8 cellular contexts compared by ENCODE assay signal in genomic region chr3:101685870-101686307, GRCh38. TPM values are rescaled to one million over a fixed set of nuclear protein-coding genes. Genes with fewer than 3 reads are reported as not detected.
DNase-seq lines count a peak whose midpoint lies in the region; ATAC-seq and TF ChIP-seq lines count a peak whose summit lies in the region.

No MANE protein-coding gene starts in this region.

- H3K36me3 ChIP-seq in NT2/D1 (ENCODE audit: insufficient read depth, insufficient read length, low read length) (peaks cover 54% of the 10 kb centered on the region), neural cell (ENCODE audit: insufficient read depth, low read length) (peaks cover 2% of the 10 kb centered on the region)

- H4K20me1 ChIP-seq in neural cell (ENCODE audit: insufficient read depth): no peaks in the 10 kb centered on the region

- peak overlapping the region; percentile 100 for H3K4me3 Mint-ChIP-seq in activated CD8-positive, alpha-beta memory T cell treated with anti-CD3 and anti-CD28 coated beads, Interleukin-2, amount 10 ng/mL, durations not matched to agents 7 days and 5 days
- peak overlapping the region; percentile 98 for H3K4me3 Mint-ChIP-seq in endothelial cell (ENCODE audit: unreplicated experiment)

- no peaks in the 10 kb centered on the region for H3F3A ChIP-seq in neural cell (ENCODE audit: insufficient read depth, low read length, poor library complexity, severe bottlenecking)

- H3K9ac ChIP-seq in NT2/D1 (ENCODE audit: insufficient read length, low read depth) (peak overlapping the region; percentile 95), neural cell (ENCODE audit: low read length) (peak overlapping the region; percentile 97)

- no peak for DNase-seq in activated CD8-positive, alpha-beta memory T cell treated with anti-CD3 and anti-CD28 coated beads, Interleukin-2, amount 10 ng/mL, durations not matched to agents 7 days and 5 days
- DNase-seq in activated CD8-positive, alpha-beta memory T cell treated with anti-CD3 and anti-CD28 coated beads, Interleukin-2, amount 50 U/mL, for 4 hours: no peak
- no peak for DNase-seq in NT2/D1 (ENCODE audit: low read depth, low spot score)
- DNase-seq in endothelial cell (ENCODE audit: low spot score): no peak
- no peak for DNase-seq in occipital lobe (lab: John Stamatoyannopoulos, UW)
- DNase-seq in AG20443 (ENCODE audit: low spot score): no peak
- no peak for DNase-seq in OCI-M1 (lab: John Stamatoyannopoulos, UW)

- H3K4me3 ChIP-seq in NT2/D1 (ENCODE audit: insufficient read length, low read depth): peak overlapping the region; percentile 87
- H3K4me3 ChIP-seq in neural cell (ENCODE audit: low read length): peak overlapping the region; percentile 91

- H3K79me2 ChIP-seq in neural cell (replicated peaks; ENCODE audit: insufficient read depth, low read length): peaks cover 42% of the 10 kb centered on the region

- peaks cover 35% of the 10 kb centered on the region for H3K4me1 Mint-ChIP-seq in activated CD8-positive, alpha-beta memory T cell treated with anti-CD3 and anti-CD28 coated beads, Interleukin-2, amount 10 ng/mL, durations not matched to agents 7 days and 5 days
- H3K4me1 Mint-ChIP-seq in endothelial cell (ENCODE audit: unreplicated experiment): peaks cover 23% of the 10 kb centered on the region

- H2AFZ ChIP-seq in neural cell (ENCODE audit: low read depth, low read length): peak overlapping the region; percentile 92

- H3K9me3 ChIP-seq in NT2/D1 (ENCODE audit: insufficient read depth, low read length): no peaks in the 10 kb centered on the region
- no peaks in the 10 kb centered on the region for H3K9me3 ChIP-seq in neural cell (ENCODE audit: low read length)

- no peaks in the 10 kb centered on the region for H3K9me2 ChIP-seq in neural cell (ENCODE audit: insufficient read depth, low read length)

- CTCF ChIA-PET in activated CD8-positive, alpha-beta memory T cell treated with anti-CD3 and anti-CD28 coated beads, Interleukin-2, amount 10 ng/mL, durations not matched to agents 7 days and 5 days (lab: Charles Lee): interaction anchor here (0.7 to 3.9 kb wide), 8 partner anchors 11 to 164 kb away, joined by 3 to 16 read pairs (median 5); partner anchors contain the start of genes CEP97, NFKBIZ and PCNP

- peak overlapping the region; percentile 86 for H3K4me2 ChIP-seq in neural cell (ENCODE audit: low read length)

- no peak for TF ChIP-seq EP300 in neural cell (conservative IDR thresholded peaks at IDR 0.05; ENCODE audit: poor library complexity, severe bottlenecking)

- H3K27me3 ChIP-seq in NT2/D1 (ENCODE audit: insufficient read depth, insufficient read length): no peaks in the 10 kb centered on the region
- H3K27me3 ChIP-seq in neural cell (ENCODE audit: insufficient read depth, low read depth, low read length): no peaks in the 10 kb centered on the region

- no peak for TF ChIP-seq CTCF in endothelial cell (IDR thresholded peaks at IDR 0.05; ENCODE audit: unreplicated experiment)
- no peak for TF ChIP-seq CTCF in neural cell (IDR thresholded peaks at IDR 0.05; ENCODE audit: poor library complexity, severe bottlenecking)

- H3K36me3 Mint-ChIP-seq in activated CD8-positive, alpha-beta memory T cell treated with anti-CD3 and anti-CD28 coated beads, Interleukin-2, amount 10 ng/mL, durations not matched to agents 7 days and 5 days: peaks cover 49% of the 10 kb centered on the region
- peaks cover 15% of the 10 kb centered on the region for H3K36me3 Mint-ChIP-seq in endothelial cell (ENCODE audit: low read depth, unreplicated experiment)

- H3K4me1 ChIP-seq in NT2/D1 (ENCODE audit: insufficient read depth, insufficient read length): peaks cover 3% of the 10 kb centered on the region

- H3K27ac ChIP-seq in neural cell (ENCODE audit: low read length): peak overlapping the region; percentile 98

- peak; percentile 20 for ATAC-seq in activated CD8-positive, alpha-beta memory T cell treated with anti-CD3 and anti-CD28 coated beads, Interleukin-2, amount 10 ng/mL, durations not matched to agents 7 days and 5 days

- no peaks in the 10 kb centered on the region for H3K9me3 Mint-ChIP-seq in activated CD8-positive, alpha-beta memory T cell treated with anti-CD3 and anti-CD28 coated beads, Interleukin-2, amount 10 ng/mL, durations not matched to agents 7 days and 5 days (ENCODE audit: low read depth)
- H3K9me3 Mint-ChIP-seq in endothelial cell (ENCODE audit: unreplicated experiment): no peaks in the 10 kb centered on the region

- H3K27me3 Mint-ChIP-seq in activated CD8-positive, alpha-beta memory T cell treated with anti-CD3 and anti-CD28 coated beads, Interleukin-2, amount 10 ng/mL, durations not matched to agents 7 days and 5 days: no peaks in the 10 kb centered on the region
- H3K27me3 Mint-ChIP-seq in endothelial cell (ENCODE audit: unreplicated experiment): peaks cover 6% of the 10 kb centered on the region

- no peak for TF ChIP-seq RAD21 in neural cell (conservative IDR thresholded peaks at IDR 0.05)

- peak overlapping the region; percentile 95 for H3K27ac Mint-ChIP-seq in activated CD8-positive, alpha-beta memory T cell treated with anti-CD3 and anti-CD28 coated beads, Interleukin-2, amount 10 ng/mL, durations not matched to agents 7 days and 5 days
- peak overlapping the region; percentile 90 for H3K27ac Mint-ChIP-seq in endothelial cell (ENCODE audit: unreplicated experiment)

TF ChIP-seq in neural cell, 6 proteins besides CTCF, POLR2A, EP300 and RAD21:
- TF ChIP-seq REST (IDR thresholded peaks at IDR 0.05; ENCODE audit: borderline replicate concordance) (no peak), POLR2AphosphoS5 (IDR thresholded peaks at IDR 0.05) (no peak)

RNA-seq across cellular contexts. Expression of gene RPL24, which starts 0.6 kb away (rescaled TPM):
- total RNA-seq in activated CD8-positive, alpha-beta memory T cell treated with anti-CD3 and anti-CD28 coated beads, Interleukin-2, amount 10 ng/mL, durations not matched to agents 7 days and 5 days: 1,000 to 10,000 TPM in 1 of 2 experiments, 100 to 1,000 TPM in 1; 941 to 1,094 TPM
- total RNA-seq in endothelial cell (ENCODE audit: unreplicated experiment): 1,216 TPM
- 2,626 and 2,767 TPM in 2 replicates for polyA plus RNA-seq in neural cell
- 700 and 763 TPM in 2 replicates for polyA minus RNA-seq in neural cell
- total RNA-seq in occipital lobe: 2,571 TPM

RNA-seq across cellular contexts. Expression of gene ZBTB11, which starts 9.0 kb away (rescaled TPM):
- total RNA-seq in activated CD8-positive, alpha-beta memory T cell treated with anti-CD3 and anti-CD28 coated beads, Interleukin-2, amount 10 ng/mL, durations not matched to agents 7 days and 5 days: 10 to 100 TPM; 30.3 to 31.3 TPM
- total RNA-seq in endothelial cell (ENCODE audit: unreplicated experiment) (13.0 TPM), occipital lobe (68.2 TPM)
- 22.0 and 23.5 TPM in 2 replicates for polyA plus RNA-seq in neural cell
- polyA minus RNA-seq in neural cell: 80.1 and 86.7 TPM in 2 replicates

RNA-seq across cellular contexts. Expression of gene CEP97, which starts 38.5 kb away (rescaled TPM):
- total RNA-seq in activated CD8-positive, alpha-beta memory T cell treated with anti-CD3 and anti-CD28 coated beads, Interleukin-2, amount 10 ng/mL, durations not matched to agents 7 days and 5 days: 10 to 100 TPM; 22.5 TPM
- total RNA-seq in endothelial cell (ENCODE audit: unreplicated experiment) (7.2 TPM), occipital lobe (69.6 TPM)
- 45.2 and 52.9 TPM in 2 replicates for polyA plus RNA-seq in neural cell
- polyA minus RNA-seq in neural cell: 136 and 143 TPM in 2 replicates
